ENCODE assay signal across 1 cellular context in the genomic region with DNA sequence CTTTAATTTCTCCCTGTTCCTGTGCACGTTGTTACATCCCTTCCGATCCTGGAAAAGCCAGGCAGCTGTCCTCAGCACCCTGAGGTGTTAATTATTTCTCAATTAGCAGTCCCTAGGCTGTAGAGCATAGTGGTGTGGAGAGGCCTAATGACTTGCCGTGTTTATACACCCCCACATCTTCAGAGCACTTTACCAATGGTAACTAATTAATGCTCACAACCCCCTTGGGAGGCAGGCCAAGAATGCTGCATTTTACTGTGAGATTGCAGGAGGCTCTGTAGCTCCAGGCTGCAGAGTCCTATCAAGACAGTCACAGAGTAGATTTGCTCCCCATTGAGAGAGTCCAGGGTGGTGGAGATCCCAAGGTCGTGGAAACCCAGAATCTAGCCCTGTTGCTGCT.
TF ChIP-seq lines count a peak whose summit lies in the region.

No MANE protein-coding gene starts in this region.

TF ChIP-seq in K562, 482 proteins besides CTCF, POLR2A, EP300 and RAD21:
- TF ChIP-seq ZNF57 (CRISPR knock-in tag; IDR thresholded peaks at IDR 0.05) (no peak), RBBP5 (IDR thresholded peaks at IDR 0.05; ENCODE audit: borderline replicate concordance, insufficient read depth, low read length, poor library complexity, severe bottlenecking) (no peak), ZNF717 (CRISPR knock-in tag; IDR thresholded peaks at IDR 0.05) (no peak)
TF ChIP-seq in K562: peak in this region for 0.
